In the genomic region with DNA sequence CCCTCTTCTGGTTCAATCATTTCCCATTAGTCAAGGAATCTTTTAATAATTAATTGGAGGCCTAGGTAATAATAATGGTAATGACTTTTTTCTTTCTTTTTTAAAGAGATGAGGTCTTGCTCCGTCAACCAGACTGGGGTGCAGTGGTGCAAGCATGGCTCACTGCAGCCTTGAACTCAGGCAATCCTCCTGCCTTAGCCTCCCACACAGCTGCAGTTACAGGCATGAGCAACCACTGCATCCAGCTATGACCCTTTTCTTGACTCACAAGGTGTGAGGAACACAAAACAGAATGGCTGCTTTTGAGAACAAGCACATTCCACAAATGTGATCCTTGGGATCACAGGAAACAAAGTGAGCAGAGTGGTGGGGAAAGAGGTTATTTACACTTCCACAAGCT, we compare ENCODE assay signal across 17 cellular contexts. TPM values are rescaled to one million over a fixed set of nuclear protein-coding genes. Genes with fewer than 3 reads are reported as not detected.
DNase-seq lines count a peak whose midpoint lies in the region; ATAC-seq and TF ChIP-seq lines count a peak whose summit lies in the region.
"Had no signal": no experiment of that assay in that cellular context is flagged by ENCODE, and none has a peak within 500 bp of the region (broad histone marks: within the 10 kb centered on the region; RNA-seq: fewer than 3 reads in every experiment).

No MANE protein-coding gene starts in this region.

- H3K9ac ChIP-seq in mucosa of stomach (ENCODE audit: low read length) (peak overlapping the region; percentile 19), MM.1S (ENCODE audit: low read length) (no peak overlapping the region)

- H3K4me3 Mint-ChIP-seq in HFFc6: no peak overlapping the region

- H3K27ac ChIP-seq in dorsolateral prefrontal cortex: peak overlapping the region in 49 of 59 donors; percentile 15 to 99 (median 93)
- H3K27ac ChIP-seq in MM.1S (ENCODE audit: low read length): no peak overlapping the region

- TF ChIP-seq CTCF in HFFc6 (IDR thresholded peaks at IDR 0.05) (no peak), dorsolateral prefrontal cortex (IDR thresholded peaks at IDR 0.05 in 54 of 56, conservative IDR thresholded peaks at IDR 0.05 in 2 of 56; ENCODE audit: low read depth in 1 of 56, partially characterized antibody in 56 of 56) (no peak), MM.1S (IDR thresholded peaks at IDR 0.05; ENCODE audit: low read length) (no peak)

- H3K27me3 Mint-ChIP-seq in HFFc6 (ENCODE audit: insufficient read depth): peaks cover 19% of the 10 kb centered on the region
- H3K27me3 Mint-ChIP-seq: CD8-positive, alpha-beta memory T cell; stimulated activated naive CD8-positive, alpha-beta T cell treated with anti-CD3 and anti-CD28 coated beads, Interleukin-15, amount 100 ng/mL, for 72 hours had no signal

- H3K9me3 Mint-ChIP-seq in HFFc6: peaks cover 10% of the 10 kb centered on the region
- H3K9me3 Mint-ChIP-seq: CD8-positive, alpha-beta memory T cell; stimulated activated naive CD8-positive, alpha-beta T cell treated with anti-CD3 and anti-CD28 coated beads, Interleukin-15, amount 100 ng/mL, for 72 hours had no signal

- H3K36me3 ChIP-seq in mucosa of stomach (ENCODE audit: control insufficient read depth, insufficient read depth, low read length) (no peaks in the 10 kb centered on the region), MM.1S (replicated peaks; ENCODE audit: insufficient read depth, low read length) (no peaks in the 10 kb centered on the region; the same call in 1 of the 2 replicates)

- H3K27ac Mint-ChIP-seq in HFFc6: peak overlapping the region; percentile 42; the same call in 1 of the 2 replicates

- peaks cover 67% of the 10 kb centered on the region for H3K4me1 Mint-ChIP-seq in HFFc6 (ENCODE audit: low read depth)

- H3K27me3 ChIP-seq in dorsolateral prefrontal cortex: no peaks in the 10 kb centered on the region
- H3K27me3 ChIP-seq in mucosa of stomach (ENCODE audit: control insufficient read depth, insufficient read depth, low read length): no peaks in the 10 kb centered on the region
- no peaks in the 10 kb centered on the region for H3K27me3 ChIP-seq in MM.1S (replicated peaks; ENCODE audit: insufficient read depth, low read length)
- H3K27me3 ChIP-seq: heart right ventricle had no signal

- H3K36me3 Mint-ChIP-seq in HFFc6 (ENCODE audit: low read depth): peaks cover 22% of the 10 kb centered on the region

- no peak for ATAC-seq in sciatic nerve
- ATAC-seq: heart right ventricle; stimulated activated naive CD8-positive, alpha-beta T cell treated with anti-CD3 and anti-CD28 coated beads, Interleukin-15, amount 100 ng/mL, for 72 hours had no signal

- H4K20me1 ChIP-seq in MM.1S (ENCODE audit: insufficient read depth, low read length): peaks cover 21% of the 10 kb centered on the region

- DNase-seq in CD1c-positive myeloid dendritic cell (ENCODE audit: extremely low spot score) (peak; percentile 26), HFFc6 (no peak), dorsolateral prefrontal cortex (no peak), occipital lobe (lab: John Stamatoyannopoulos, UW) (no peak), sciatic nerve (ENCODE audit: low spot score) (no peak), MM.1S (no peak), NCI-H2029 treated with DMSO at 0.1 percent for 48 hours (lab: John Stamatoyannopoulos, UW) (no peak)
- DNase-seq: CD8-positive, alpha-beta memory T cell; heart right ventricle; NCI-H1092 treated with DMSO at 0.1 percent for 48 hours; NCI-H226; retina; stimulated activated CD4-positive, alpha-beta T cell treated with anti-CD3 and anti-CD28 coated beads, Interleukin-4, amount 100 ng/mL, for 4 hours; stimulated activated naive CD8-positive, alpha-beta T cell treated with anti-CD3 and anti-CD28 coated beads, Interleukin-15, amount 100 ng/mL, for 72 hours; T-helper 2 cell had no signal

- no peaks in the 10 kb centered on the region for H3K9me2 ChIP-seq in MM.1S (replicated peaks; ENCODE audit: insufficient read depth, low read length)

- H3K79me2 ChIP-seq in MM.1S (ENCODE audit: low read length): peaks cover 83% of the 10 kb centered on the region

- H3K4me3 ChIP-seq in dorsolateral prefrontal cortex (no peak overlapping the region), mucosa of stomach (ENCODE audit: low read length) (no peak overlapping the region), MM.1S (ENCODE audit: low read length) (no peak overlapping the region)
- H3K4me3 ChIP-seq: heart right ventricle had no signal

- peaks cover 15% of the 10 kb centered on the region for H3F3A ChIP-seq in MM.1S (ENCODE audit: insufficient read depth, low read length)

- H3K9me3 ChIP-seq in mucosa of stomach (ENCODE audit: control insufficient read depth, low read length): no peaks in the 10 kb centered on the region
- no peaks in the 10 kb centered on the region for H3K9me3 ChIP-seq in MM.1S (replicated peaks; ENCODE audit: insufficient read depth, low read length)
- H3K9me3 ChIP-seq: heart right ventricle had no signal

- H2AFZ ChIP-seq in MM.1S (ENCODE audit: low read length): no peak overlapping the region

- intact Hi-C loops in dorsolateral prefrontal cortex (cut with DNase I): loop anchor here in 1 of 2 donors (5.0 kb wide), 1 partner anchor 79 kb away; no protein-coding TSS in a partner anchor
- intact Hi-C loops in sciatic nerve (cut with DNase I): loop anchor here (1.0 kb wide), 1 partner anchor 10 kb away; no protein-coding TSS in a partner anchor

- H3K4me1 ChIP-seq in mucosa of stomach (ENCODE audit: control insufficient read depth, insufficient read depth, low read length): peaks cover 57% of the 10 kb centered on the region
- H3K4me1 ChIP-seq in MM.1S (ENCODE audit: low read length): peaks cover 8% of the 10 kb centered on the region

- H3K4me2 ChIP-seq in MM.1S (ENCODE audit: low read depth, low read length): no peak overlapping the region

RNA-seq across cellular contexts. Expression of a gene that starts 3.6 kb away (rescaled TPM):
- 10 to 100 TPM; 54.2 to 63.7 (median 58.1) TPM for total RNA-seq in HFFc6 (2021; fragmentation: NEBNext Ultra II Directional; extraction: Animal tissue kit (Norgen Biotek cat#: 25700))
- total RNA-seq in dorsolateral prefrontal cortex (10 to 100 TPM; 47.0 to 95.5 (median 65.3) TPM), occipital lobe (27.1 TPM), sciatic nerve (81.5 TPM)

RNA-seq across cellular contexts. Expression of a gene that starts 29.3 kb away (rescaled TPM):
- under 1 TPM in 3 of 6 experiments, not detected in 3; 0.26 to 0.64 (median 0.54) TPM for total RNA-seq in HFFc6 (2021; fragmentation: NEBNext Ultra II Directional; extraction: Animal tissue kit (Norgen Biotek cat#: 25700))
- total RNA-seq in dorsolateral prefrontal cortex: 1 to 10 TPM in 62 of 120 experiments, under 1 TPM in 31, not detected in 27; 0.65 to 6.3 (median 1.3) TPM
- total RNA-seq in occipital lobe: 0.31 TPM
- total RNA-seq in sciatic nerve: 0.45 TPM
- total RNA-seq: HT-29 had no signal

RNA-seq across cellular contexts. Expression of a gene that starts 38.1 kb away (rescaled TPM):
- 100 to 1,000 TPM; 315 to 413 (median 347) TPM for total RNA-seq in HFFc6 (2021; fragmentation: NEBNext Ultra II Directional; extraction: Animal tissue kit (Norgen Biotek cat#: 25700))
- 100 to 1,000 TPM in 119 of 120 experiments, 10 to 100 TPM in 1; 85.4 to 229 (median 131) TPM for total RNA-seq in dorsolateral prefrontal cortex
- total RNA-seq in occipital lobe: 14.0 TPM
- total RNA-seq in sciatic nerve: 241 TPM

RNA-seq across cellular contexts. Expression of a gene that starts 57.3 kb away (rescaled TPM):
- total RNA-seq in HFFc6 (2021; fragmentation: NEBNext Ultra II Directional; extraction: Animal tissue kit (Norgen Biotek cat#: 25700)): 1 to 10 TPM; 4.2 to 6.2 (median 4.8) TPM
- total RNA-seq in dorsolateral prefrontal cortex: 10 to 100 TPM in 18 of 120 experiments, 1 to 10 TPM in 102; 2.0 to 26.5 (median 6.2) TPM
- 5.6 TPM for total RNA-seq in occipital lobe
- total RNA-seq in sciatic nerve: 7.8 TPM
- total RNA-seq: HT-29 had no signal
